1 cellular context compared by ENCODE assay signal in genomic region chrX:2614911-2615310, GRCh38.
TF ChIP-seq lines count a peak whose summit lies in the region.

No MANE protein-coding gene starts in this region.

TF ChIP-seq in HepG2, 621 proteins besides CTCF, POLR2A, EP300 and RAD21 (continued from another document):
- TF ChIP-seq, protein P1, sequence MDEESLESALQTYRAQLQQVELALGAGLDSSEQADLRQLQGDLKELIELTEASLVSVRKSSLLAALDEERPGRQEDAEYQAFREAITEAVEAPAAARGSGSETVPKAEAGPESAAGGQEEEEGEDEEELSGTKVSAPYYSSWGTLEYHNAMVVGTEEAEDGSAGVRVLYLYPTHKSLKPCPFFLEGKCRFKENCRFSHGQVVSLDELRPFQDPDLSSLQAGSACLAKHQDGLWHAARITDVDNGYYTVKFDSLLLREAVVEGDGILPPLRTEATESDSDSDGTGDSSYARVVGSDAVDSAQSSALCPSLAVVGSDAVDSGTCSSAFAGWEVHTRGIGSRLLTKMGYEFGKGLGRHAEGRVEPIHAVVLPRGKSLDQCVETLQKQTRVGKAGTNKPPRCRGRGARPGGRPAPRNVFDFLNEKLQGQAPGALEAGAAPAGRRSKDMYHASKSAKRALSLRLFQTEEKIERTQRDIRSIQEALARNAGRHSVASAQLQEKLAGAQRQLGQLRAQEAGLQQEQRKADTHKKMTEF (CRISPR knock-in tag; IDR thresholded peaks at IDR 0.05) = no peak
- TF ChIP-seq ZNF703 (CRISPR knock-in tag; IDR thresholded peaks at IDR 0.05; ENCODE audit: borderline replicate concordance) (no peak), SIX1 (CRISPR knock-in tag; IDR thresholded peaks at IDR 0.05; ENCODE audit: borderline replicate concordance) (no peak), NRL (CRISPR knock-in tag; IDR thresholded peaks at IDR 0.05; ENCODE audit: borderline replicate concordance) (no peak), ZKSCAN5 (CRISPR knock-in tag; IDR thresholded peaks at IDR 0.05) (no peak), ZNF432 (CRISPR knock-in tag; IDR thresholded peaks at IDR 0.05; ENCODE audit: borderline replicate concordance) (no peak), MYNN (CRISPR knock-in tag; IDR thresholded peaks at IDR 0.05; ENCODE audit: low read depth) (no peak)
- TF ChIP-seq, protein P2, sequence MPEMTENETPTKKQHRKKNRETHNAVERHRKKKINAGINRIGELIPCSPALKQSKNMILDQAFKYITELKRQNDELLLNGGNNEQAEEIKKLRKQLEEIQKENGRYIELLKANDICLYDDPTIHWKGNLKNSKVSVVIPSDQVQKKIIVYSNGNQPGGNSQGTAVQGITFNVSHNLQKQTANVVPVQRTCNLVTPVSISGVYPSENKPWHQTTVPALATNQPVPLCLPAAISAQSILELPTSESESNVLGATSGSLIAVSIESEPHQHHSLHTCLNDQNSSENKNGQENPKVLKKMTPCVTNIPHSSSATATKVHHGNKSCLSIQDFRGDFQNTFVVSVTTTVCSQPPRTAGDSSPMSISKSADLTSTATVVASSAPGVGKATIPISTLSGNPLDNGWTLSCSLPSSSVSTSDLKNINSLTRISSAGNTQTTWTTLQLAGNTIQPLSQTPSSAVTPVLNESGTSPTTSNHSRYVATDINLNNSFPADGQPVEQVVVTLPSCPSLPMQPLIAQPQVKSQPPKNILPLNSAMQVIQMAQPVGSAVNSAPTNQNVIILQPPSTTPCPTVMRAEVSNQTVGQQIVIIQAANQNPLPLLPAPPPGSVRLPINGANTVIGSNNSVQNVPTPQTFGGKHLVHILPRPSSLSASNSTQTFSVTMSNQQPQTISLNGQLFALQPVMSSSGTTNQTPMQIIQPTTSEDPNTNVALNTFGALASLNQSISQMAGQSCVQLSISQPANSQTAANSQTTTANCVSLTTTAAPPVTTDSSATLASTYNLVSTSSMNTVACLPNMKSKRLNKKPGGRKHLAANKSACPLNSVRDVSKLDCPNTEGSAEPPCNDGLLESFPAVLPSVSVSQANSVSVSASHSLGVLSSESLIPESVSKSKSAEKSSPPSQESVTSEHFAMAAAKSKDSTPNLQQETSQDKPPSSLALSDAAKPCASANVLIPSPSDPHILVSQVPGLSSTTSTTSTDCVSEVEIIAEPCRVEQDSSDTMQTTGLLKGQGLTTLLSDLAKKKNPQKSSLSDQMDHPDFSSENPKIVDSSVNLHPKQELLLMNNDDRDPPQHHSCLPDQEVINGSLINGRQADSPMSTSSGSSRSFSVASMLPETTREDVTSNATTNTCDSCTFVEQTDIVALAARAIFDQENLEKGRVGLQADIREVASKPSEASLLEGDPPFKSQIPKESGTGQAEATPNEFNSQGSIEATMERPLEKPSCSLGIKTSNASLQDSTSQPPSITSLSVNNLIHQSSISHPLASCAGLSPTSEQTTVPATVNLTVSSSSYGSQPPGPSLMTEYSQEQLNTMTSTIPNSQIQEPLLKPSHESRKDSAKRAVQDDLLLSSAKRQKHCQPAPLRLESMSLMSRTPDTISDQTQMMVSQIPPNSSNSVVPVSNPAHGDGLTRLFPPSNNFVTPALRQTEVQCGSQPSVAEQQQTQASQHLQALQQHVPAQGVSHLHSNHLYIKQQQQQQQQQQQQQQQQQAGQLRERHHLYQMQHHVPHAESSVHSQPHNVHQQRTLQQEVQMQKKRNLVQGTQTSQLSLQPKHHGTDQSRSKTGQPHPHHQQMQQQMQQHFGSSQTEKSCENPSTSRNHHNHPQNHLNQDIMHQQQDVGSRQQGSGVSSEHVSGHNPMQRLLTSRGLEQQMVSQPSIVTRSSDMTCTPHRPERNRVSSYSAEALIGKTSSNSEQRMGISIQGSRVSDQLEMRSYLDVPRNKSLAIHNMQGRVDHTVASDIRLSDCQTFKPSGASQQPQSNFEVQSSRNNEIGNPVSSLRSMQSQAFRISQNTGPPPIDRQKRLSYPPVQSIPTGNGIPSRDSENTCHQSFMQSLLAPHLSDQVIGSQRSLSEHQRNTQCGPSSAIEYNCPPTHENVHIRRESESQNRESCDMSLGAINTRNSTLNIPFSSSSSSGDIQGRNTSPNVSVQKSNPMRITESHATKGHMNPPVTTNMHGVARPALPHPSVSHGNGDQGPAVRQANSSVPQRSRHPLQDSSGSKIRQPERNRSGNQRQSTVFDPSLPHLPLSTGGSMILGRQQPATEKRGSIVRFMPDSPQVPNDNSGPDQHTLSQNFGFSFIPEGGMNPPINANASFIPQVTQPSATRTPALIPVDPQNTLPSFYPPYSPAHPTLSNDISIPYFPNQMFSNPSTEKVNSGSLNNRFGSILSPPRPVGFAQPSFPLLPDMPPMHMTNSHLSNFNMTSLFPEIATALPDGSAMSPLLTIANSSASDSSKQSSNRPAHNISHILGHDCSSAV (CRISPR knock-in tag; IDR thresholded peaks at IDR 0.05; ENCODE audit: borderline replicate concordance) = no peak
